In genomic region chr1:30383131-30383793, GRCh38 we compare ENCODE assay signal across 12 cellular contexts.
"Had no signal": no experiment of that assay in that cellular context is flagged by ENCODE, and none has a peak within 500 bp of the region (broad histone marks: within the 10 kb centered on the region; RNA-seq: fewer than 3 reads in every experiment).

No MANE protein-coding gene starts in this region.

- H3K9me3 ChIP-seq: adrenal gland, psoas muscle, right lobe of liver had no signal

- DNase-seq: activated CD4-positive, alpha-beta T cell treated with anti-CD3 and anti-CD28 coated beads, Interleukin-2, amount 50 U/mL, for 48 hours; activated CD4-positive, CD25-positive, alpha-beta regulatory T cell treated with anti-CD3 and anti-CD28 coated beads, Interleukin-2, amount 50 U/mL, for 72 hours; activated naive CD4-positive, alpha-beta T cell treated with Interleukin-2 at 50 U/mL for 16 hours; activated T-cell treated with anti-CD3 and anti-CD28 coated beads, Interleukin-2, amount 50 U/mL, for 72 hours; adrenal gland; effector memory CD4-positive, alpha-beta T cell; left colon; naive thymus-derived CD4-positive, alpha-beta T cell; psoas muscle; stimulated activated CD4-positive, alpha-beta T cell treated with anti-CD3 and anti-CD28 coated beads, Interleukin-2, amount 100 ng/mL, for 48 hours; stimulated activated naive CD4-positive, alpha-beta T cell treated with Interleukin-2 at 50 U/mL for 16 hours had no signal

- H3K36me3 ChIP-seq: adrenal gland, right lobe of liver had no signal

- H3K27me3 ChIP-seq: right lobe of liver had no signal

- H3K4me3 ChIP-seq: adrenal gland, psoas muscle, right lobe of liver had no signal

- H3K4me1 ChIP-seq: adrenal gland, psoas muscle had no signal

- H3K27ac ChIP-seq: adrenal gland, psoas muscle, right lobe of liver had no signal
